Comparison of ENCODE assay signal across 9 cellular contexts in the genomic region with DNA sequence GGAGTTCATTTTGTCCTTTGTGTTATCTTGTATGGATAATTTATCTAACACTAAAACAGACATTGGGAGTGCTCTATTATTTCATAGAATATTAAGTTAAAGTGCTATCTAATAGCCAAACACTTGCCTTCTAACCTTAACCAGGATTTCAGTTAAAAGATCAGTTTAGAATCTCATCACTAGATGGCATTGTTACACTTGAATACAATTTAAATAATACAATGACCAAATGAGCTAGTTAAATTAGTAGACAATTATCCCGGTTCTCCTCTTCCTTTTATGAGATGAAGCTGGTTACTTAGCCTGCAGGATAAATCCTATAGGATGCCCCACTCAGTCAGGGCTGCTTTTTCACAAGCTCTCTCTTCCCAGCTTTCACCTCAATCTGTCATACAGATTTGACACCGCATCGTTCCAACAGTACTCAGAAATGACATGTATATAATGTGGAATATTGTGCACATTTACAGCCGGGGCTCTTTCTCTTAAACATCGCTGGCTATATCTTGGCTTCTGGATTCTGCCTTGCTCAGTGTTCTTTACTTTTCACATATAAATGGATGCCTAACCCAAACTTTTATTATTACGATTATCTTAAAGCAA.
DNase-seq lines count a peak whose midpoint lies in the region; ATAC-seq and TF ChIP-seq lines count a peak whose summit lies in the region.
"Had no signal": no experiment of that assay in that cellular context is flagged by ENCODE, and none has a peak within 500 bp of the region (broad histone marks: within the 10 kb centered on the region; RNA-seq: fewer than 3 reads in every experiment).

No MANE protein-coding gene starts in this region.

- POLR2A ChIA-PET in Panc1 (lab: Charles Lee), result no interaction called here

- in situ Hi-C loops in Panc1 (cut with HindIII; ENCODE audit: low pct_unique_long_range_greater_than_20kb, low sequenced_read_pairs), result no loop called here

- intact Hi-C loops in Panc1 (cut with micrococcal nuclease; ENCODE audit: unreplicated experiment), result loop anchor here (10.0 kb wide), 3 partner anchors 958 to 1678 kb away; partner anchors contain the start of gene NR4A2
- intact Hi-C loops in activated naive CD4-positive, alpha-beta T cell treated with anti-CD3 and anti-CD28 coated beads for 36 hours (cut with micrococcal nuclease), result loop anchor here (1.0 to 10.0 kb wide), 6 partner anchors 440 to 1818 kb away; no protein-coding TSS in a partner anchor

- H3K9ac ChIP-seq in DND-41 (ENCODE audit: low read depth, low read length), result no peak overlapping the region

- TF ChIP-seq CTCF in DND-41 (IDR thresholded peaks at IDR 0.05; ENCODE audit: borderline replicate concordance, extremely low read depth, low read length, poor library complexity, severe bottlenecking), result peak; percentile 67
- peak; percentile 49 for TF ChIP-seq CTCF in Panc1 (IDR thresholded peaks at IDR 0.05)

- H4K20me1 ChIP-seq in DND-41 (ENCODE audit: insufficient read depth, low read length), result no peaks in the 10 kb centered on the region

- H3K4me1 Mint-ChIP-seq in activated naive CD4-positive, alpha-beta T cell treated with anti-CD3 and anti-CD28 coated beads for 36 hours (ENCODE audit: low read depth), result peaks cover 2% of the 10 kb centered on the region

- H3K4me2 ChIP-seq in DND-41 (ENCODE audit: insufficient read depth, low read length), result no peak overlapping the region

- DNase-seq in DND-41, result no peak
- no peak for DNase-seq in Panc1 (ENCODE audit: low read depth, low spot score)
- peak; percentile 71 for DNase-seq in fibroblast of peridontal ligament (ENCODE audit: extremely low read depth)
- DNase-seq in NCI-H2107 (lab: John Stamatoyannopoulos, UW), result no peak
- no peak for DNase-seq in activated naive CD4-positive, alpha-beta T cell treated with anti-CD3 and anti-CD28 coated beads for 36 hours

- no peak overlapping the region for H2AFZ ChIP-seq in DND-41 (ENCODE audit: low read depth, low read length)

- H3K36me3 ChIP-seq in DND-41 (ENCODE audit: insufficient read depth, low read length) (no peaks in the 10 kb centered on the region), Panc1 (ENCODE audit: control insufficient read depth, insufficient read depth, low read length) (peaks cover 2% of the 10 kb centered on the region; the same call in 1 of the 2 replicates)
- H3K36me3 ChIP-seq: SJCRH30 had no signal

- H3K9me3 Mint-ChIP-seq in activated naive CD4-positive, alpha-beta T cell treated with anti-CD3 and anti-CD28 coated beads for 36 hours, result no peaks in the 10 kb centered on the region

- H3K27ac ChIP-seq in DND-41 (ENCODE audit: low read length) (no peak overlapping the region), Panc1 (ENCODE audit: low read length) (no peak overlapping the region)
- H3K27ac ChIP-seq: SJCRH30 had no signal

- no peaks in the 10 kb centered on the region for H3K36me3 Mint-ChIP-seq in activated naive CD4-positive, alpha-beta T cell treated with anti-CD3 and anti-CD28 coated beads for 36 hours (ENCODE audit: low read depth)

- no peaks in the 10 kb centered on the region for H3K79me2 ChIP-seq in DND-41 (ENCODE audit: insufficient read depth, low read length)

- no peak overlapping the region for H3K27ac Mint-ChIP-seq in activated naive CD4-positive, alpha-beta T cell treated with anti-CD3 and anti-CD28 coated beads for 36 hours

- no peaks in the 10 kb centered on the region for H3K9me3 ChIP-seq in DND-41 (ENCODE audit: insufficient read depth, low read length, severe bottlenecking)
- no peaks in the 10 kb centered on the region for H3K9me3 ChIP-seq in Panc1 (ENCODE audit: control insufficient read depth, insufficient read depth, low read depth, low read length)
- H3K9me3 ChIP-seq: SJCRH30 had no signal

- H3K4me3 Mint-ChIP-seq in activated naive CD4-positive, alpha-beta T cell treated with anti-CD3 and anti-CD28 coated beads for 36 hours, result no peak overlapping the region

- BruUV-seq in Panc1 (replicated peaks; lab: Mats Ljungman, UMichigan), result no TSS peak

- ATAC-seq in DND-41 (ENCODE audit: insufficient read depth, low read depth) (peak; percentile 56; the same call in 2 of the 3 replicates), HG03520 (IDR thresholded peaks at IDR 0.05; ENCODE audit: unreplicated experiment) (peak; percentile 44), Panc1 (no peak), GM19397 (IDR thresholded peaks at IDR 0.05; ENCODE audit: unreplicated experiment) (no peak), GM21737 (IDR thresholded peaks at IDR 0.05; ENCODE audit: unreplicated experiment) (no peak)

- H3K27me3 ChIP-seq in DND-41 (ENCODE audit: insufficient read depth, low read length, poor library complexity) (no peaks in the 10 kb centered on the region), Panc1 (ENCODE audit: control insufficient read depth, insufficient read depth, low read length) (no peaks in the 10 kb centered on the region)
- H3K27me3 ChIP-seq: SJCRH30 had no signal

- H3K27me3 Mint-ChIP-seq in activated naive CD4-positive, alpha-beta T cell treated with anti-CD3 and anti-CD28 coated beads for 36 hours (ENCODE audit: low read depth), result peaks cover 2% of the 10 kb centered on the region

- peaks cover 8% of the 10 kb centered on the region for H3K4me1 ChIP-seq in DND-41 (ENCODE audit: insufficient read depth, low read length)
- H3K4me1 ChIP-seq in Panc1 (ENCODE audit: control insufficient read depth, insufficient read depth, low read length), result no peaks in the 10 kb centered on the region
- H3K4me1 ChIP-seq: SJCRH30 had no signal

- H3K4me3 ChIP-seq in DND-41 (ENCODE audit: low read depth in 1 of 2, low read length in 2 of 2), result no peak overlapping the region
- no peak overlapping the region for H3K4me3 ChIP-seq in Panc1 (ENCODE audit: low read depth in 2 of 2, low read length in 2 of 2)
- H3K4me3 ChIP-seq: SJCRH30 had no signal

- CTCF ChIA-PET in Panc1 (lab: Charles Lee), result interaction anchor here (0.9 kb wide), 1 partner anchor 957 kb away, joined by 5 read pairs; no protein-coding TSS in a partner anchor
- CTCF ChIA-PET in activated naive CD4-positive, alpha-beta T cell treated with anti-CD3 and anti-CD28 coated beads for 36 hours (lab: Charles Lee), result interaction anchor here (0.5 to 1.6 kb wide), 9 partner anchors 8 to 1816 kb away, joined by 3 to 7 read pairs (median 3); no protein-coding TSS in a partner anchor

Comparison
In these comparisons a context has a peak if more than half of its experiments do, and no peak if none do; other contexts are left out.
1. ATAC-seq: peak in DND-41 (single experiment) and HG03520 (single experiment); none in Panc1 (single experiment), GM19397 (single experiment) and GM21737 (single experiment).